ENCODE assay signal across 10 cellular contexts in the genomic region with DNA sequence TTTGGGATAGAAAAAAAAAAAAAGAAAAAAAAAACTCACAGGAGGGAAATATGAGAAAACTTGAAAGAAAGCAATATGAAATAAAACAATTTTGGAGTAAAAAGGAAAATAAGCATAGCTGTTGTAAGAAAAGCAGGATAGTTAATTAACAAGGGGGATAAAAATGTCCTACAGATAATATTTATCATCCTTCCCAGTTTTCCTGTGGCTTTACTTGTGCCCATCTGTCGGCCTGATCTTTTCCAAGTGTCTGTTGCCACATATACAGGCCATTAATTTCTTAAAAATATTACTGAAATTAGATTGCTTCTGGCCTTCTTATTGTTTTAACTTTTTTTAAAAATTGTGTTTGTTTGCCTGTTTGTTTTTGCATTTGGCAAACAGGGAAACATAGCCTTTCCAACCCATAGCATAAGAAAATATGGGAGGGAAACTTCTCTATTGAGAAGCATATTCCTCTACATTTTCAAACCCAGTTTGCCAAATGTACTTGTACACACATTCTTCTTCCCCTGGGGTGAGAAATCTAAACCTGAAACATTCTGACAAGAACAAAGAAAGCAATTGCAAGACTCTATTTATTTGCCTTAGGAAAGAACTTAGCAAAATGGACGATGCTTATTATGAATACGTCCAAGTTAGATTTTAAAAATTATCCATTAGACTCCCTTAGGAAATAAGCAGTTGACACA.
DNase-seq lines count a peak whose midpoint lies in the region; ATAC-seq, FAIRE-seq and TF ChIP-seq lines count a peak whose summit lies in the region.
"Had no signal": no experiment of that assay in that cellular context is flagged by ENCODE, and none has a peak within 500 bp of the region (broad histone marks: within the 10 kb centered on the region; RNA-seq: fewer than 3 reads in every experiment).

No MANE protein-coding gene starts in this region.

- peaks cover 0 to 41% (median 24%) of the 10 kb centered on the region in 9 donors for H3K4me1 ChIP-seq in heart right ventricle
- peaks cover 77% of the 10 kb centered on the region for H3K4me1 ChIP-seq in endothelial cell of umbilical vein (ENCODE audit: control insufficient read depth, extremely low read depth, insufficient read depth, low read length)

- FAIRE-seq in endothelial cell of umbilical vein (lab: Jason Lieb, UNC): no peak

- no peaks in the 10 kb centered on the region for H4K20me1 ChIP-seq in endothelial cell of umbilical vein (replicated peaks; ENCODE audit: control insufficient read depth, extremely low read depth, insufficient read depth, low read length)

- intact Hi-C loops in heart right ventricle (cut with DNase I) (loop anchor here in 1 of 10 donors (2.0 kb wide), 1 partner anchor 23 kb away; no protein-coding TSS in a partner anchor), Right ventricle myocardium inferior (cut with DNase I) (loop anchor here (2.0 kb wide), 1 partner anchor 23 kb away; no protein-coding TSS in a partner anchor), endothelial cell of umbilical vein (cut with micrococcal nuclease) (loop anchor here (1.0 to 10.0 kb wide), 8 partner anchors 23 to 1703 kb away; no protein-coding TSS in a partner anchor)

- no peaks in the 10 kb centered on the region for H3K9me1 ChIP-seq in endothelial cell of umbilical vein (replicated peaks; ENCODE audit: control insufficient read depth, extremely low read depth, insufficient read depth, low read length)

- H3K9me3 ChIP-seq in heart right ventricle: peaks cover 0 to 8% (median 0%) of the 10 kb centered on the region in 11 donors
- no peaks in the 10 kb centered on the region for H3K9me3 ChIP-seq in endothelial cell of umbilical vein (replicated peaks; ENCODE audit: control insufficient read depth, insufficient read depth, low read length)

- H3K27ac Mint-ChIP-seq in mesothelial cell of epicardium: no peak overlapping the region

- peak overlapping the region; percentile 54 for H3K4me3 Mint-ChIP-seq in mesothelial cell of epicardium

- H3K79me2 ChIP-seq in endothelial cell of umbilical vein (ENCODE audit: control insufficient read depth, insufficient read depth, low read length): peaks cover 2% of the 10 kb centered on the region

- dilution Hi-C loops in endothelial cell of umbilical vein (cut with MboI; ENCODE audit: extremely low pct_ligation_motif_present, low sequenced_read_pairs): no loop called here

- peaks cover 70% of the 10 kb centered on the region for H3K27me3 Mint-ChIP-seq in mesothelial cell of epicardium (ENCODE audit: low read depth)

- DNase-seq in heart right ventricle: no peak
- no peak for DNase-seq in Right ventricle myocardium inferior (ENCODE audit: missing footprints)
- no peak for DNase-seq in endothelial cell of umbilical vein (ENCODE audit: low read depth, low spot score)
- DNase-seq in mesothelial cell of epicardium (ENCODE audit: low spot score in 2 of 2, unreplicated experiment in 2 of 2): no peak
- DNase-seq in amygdala (lab: John Stamatoyannopoulos, UW): no peak
- no peak for DNase-seq in mesenteric fat pad (ENCODE audit: low spot score)
- DNase-seq in NCI-H82 treated with DMSO at 0.1 percent for 48 hours (lab: John Stamatoyannopoulos, UW; ENCODE audit: unreplicated experiment): no peak
- DNase-seq: activated CD8-positive, alpha-beta memory T cell treated with anti-CD3 and anti-CD28 coated beads, Interleukin-2, amount 50 U/mL, for 4 hours; NCI-H187 treated with DMSO at 0.1 percent for 48 hours had no signal

- H3K36me3 ChIP-seq in heart right ventricle (no peaks in the 10 kb centered on the region), endothelial cell of umbilical vein (ENCODE audit: control insufficient read depth in 2 of 2, extremely low read depth in 1 of 2, insufficient read depth in 2 of 2, low read length in 2 of 2) (no peaks in the 10 kb centered on the region)

- TF ChIP-seq CTCF in heart right ventricle (IDR thresholded peaks at IDR 0.05): no peak
- no peak for TF ChIP-seq CTCF in endothelial cell of umbilical vein (IDR thresholded peaks at IDR 0.05; ENCODE audit: extremely low read depth in 1 of 2, insufficient read depth in 1 of 2, low read depth in 1 of 2, low read length in 2 of 2)
- TF ChIP-seq CTCF in mesothelial cell of epicardium (IDR thresholded peaks at IDR 0.05; ENCODE audit: unreplicated experiment): no peak

- H3K36me3 Mint-ChIP-seq in mesothelial cell of epicardium: peaks cover 3% of the 10 kb centered on the region

- H2AFZ ChIP-seq in endothelial cell of umbilical vein (ENCODE audit: low read depth, low read length): no peak overlapping the region

- H3K27ac ChIP-seq in heart right ventricle: peak overlapping the region; percentile 76 to 93 (median 85)
- H3K27ac ChIP-seq in endothelial cell of umbilical vein (ENCODE audit: insufficient read depth, low read depth, low read length): peak overlapping the region; percentile 97

- H3K9me3 Mint-ChIP-seq in mesothelial cell of epicardium: peaks cover 12% of the 10 kb centered on the region

- H3K4me1 Mint-ChIP-seq in mesothelial cell of epicardium: peaks cover 20% of the 10 kb centered on the region

- H3K4me3 ChIP-seq in heart right ventricle (peak overlapping the region in 9 of 10 donors; percentile 29 to 55 (median 51)), endothelial cell of umbilical vein (replicated peaks in 1 of 3; ENCODE audit: insufficient read depth in 1 of 3, low read depth in 1 of 3, low read length in 3 of 3) (peak overlapping the region in 1 of 3 experiments; percentile 3)

- 39 to 47% methylated on average over 3 of the region's 3 CpGs for WGBS in heart right ventricle, 2 donors

- CTCF ChIA-PET in endothelial cell of umbilical vein (lab: Charles Lee): interaction anchor here (1.4 to 5.4 kb wide), 6 partner anchors 16 to 845 kb away, joined by 3 to 43 read pairs (median 6); no protein-coding TSS in a partner anchor

- H3K4me2 ChIP-seq in endothelial cell of umbilical vein (ENCODE audit: insufficient read depth, low read length): peak overlapping the region; percentile 35

- POLR2A ChIA-PET in endothelial cell of umbilical vein (lab: Charles Lee): no interaction called here

- no peak for ATAC-seq in heart right ventricle
- no peak for ATAC-seq in Right ventricle myocardium inferior
- no peak for ATAC-seq in HG03108 (IDR thresholded peaks at IDR 0.05; ENCODE audit: unreplicated experiment)

- BruUV-seq in endothelial cell of umbilical vein (replicated peaks; lab: Mats Ljungman, UMichigan): no TSS peak

- no peak for TF ChIP-seq POLR2A in endothelial cell of umbilical vein (IDR thresholded peaks at IDR 0.05; ENCODE audit: low read depth, low read length)

- peak overlapping the region; percentile 89 for H3K9ac ChIP-seq in endothelial cell of umbilical vein (replicated peaks; ENCODE audit: extremely low read depth, insufficient read depth, low read length)

- no peaks in the 10 kb centered on the region for H3K27me3 ChIP-seq in heart right ventricle
- no peaks in the 10 kb centered on the region for H3K27me3 ChIP-seq in endothelial cell of umbilical vein (ENCODE audit: control insufficient read depth in 2 of 2, insufficient read depth in 2 of 2, low read length in 2 of 2)

TF ChIP-seq in endothelial cell of umbilical vein, 7 proteins besides CTCF, POLR2A, EP300 and RAD21:
- no peak for TF ChIP-seq POLR2AphosphoS5 (IDR thresholded peaks at IDR 0.05; ENCODE audit: insufficient read depth, low read depth, low read length)
- no peak for TF ChIP-seq FOS (IDR thresholded peaks at IDR 0.05; ENCODE audit: borderline replicate concordance, insufficient read depth, low read length)
- TF ChIP-seq GATA2 (IDR thresholded peaks at IDR 0.05; ENCODE audit: insufficient read depth, insufficient read length, low read depth, low read length): no peak
- TF ChIP-seq JUN (IDR thresholded peaks at IDR 0.05; ENCODE audit: borderline replicate concordance, insufficient read depth, insufficient read length, low read depth): no peak
- TF ChIP-seq, protein P1, sequence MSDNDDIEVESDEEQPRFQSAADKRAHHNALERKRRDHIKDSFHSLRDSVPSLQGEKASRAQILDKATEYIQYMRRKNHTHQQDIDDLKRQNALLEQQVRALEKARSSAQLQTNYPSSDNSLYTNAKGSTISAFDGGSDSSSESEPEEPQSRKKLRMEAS (IDR thresholded peaks at IDR 0.05; ENCODE audit: insufficient read depth, insufficient read length): no peak
- no peak for TF ChIP-seq EZH2 (IDR thresholded peaks at IDR 0.05; ENCODE audit: borderline replicate concordance, low read depth, low read length, severe bottlenecking)
- no peak for TF ChIP-seq MYC (IDR thresholded peaks at IDR 0.05; ENCODE audit: low read depth, low read length)
